8 cellular contexts compared by ENCODE assay signal in genomic region chr10:73253226-73253557, GRCh38. TPM values are rescaled to one million over a fixed set of nuclear protein-coding genes. Genes with fewer than 3 reads are reported as not detected.
A peak's percentile ranks its signal among the peaks of the same experiment; 100 is the strongest.
DNase-seq lines count a peak whose midpoint lies in the region; ATAC-seq, FAIRE-seq and TF ChIP-seq lines count a peak whose summit lies in the region.

No MANE protein-coding gene starts in this region.

- H4K5ac ChIP-seq in IMR-90 (ENCODE audit: low read depth, low read length), result no peak overlapping the region

- peak overlapping the region; percentile 91; the same call in 1 of the 2 replicates for H4K91ac ChIP-seq in IMR-90 (ENCODE audit: insufficient read depth, low read depth, low read length)

- no peaks in the 10 kb centered on the region for H4K20me1 ChIP-seq in IMR-90 (ENCODE audit: insufficient read depth, low read length)

- POLR2A ChIA-PET in IMR-90 (lab: Charles Lee; ENCODE audit: unreplicated experiment), result no interaction called here

- BruUV-seq in IMR-90 (replicated peaks; lab: Mats Ljungman, UMichigan), result no TSS peak

- ATAC-seq in IMR-90 (ENCODE audit: low read depth) (no peak), right lobe of liver (peak in 3 of 4 donors; percentile 4 to 30 (median 6)), GM18505 (IDR thresholded peaks at IDR 0.05; ENCODE audit: unreplicated experiment) (no peak), HG02678 (IDR thresholded peaks at IDR 0.05; ENCODE audit: unreplicated experiment) (no peak)

- in situ Hi-C loops in IMR-90 (cut with MboI; ENCODE audit: low sequenced_read_pairs) (loop anchor here (25.0 kb wide), 1 partner anchor 384 kb away; the partner anchor contains the start of gene MYOZ1), astrocyte of the spinal cord (cut with HindIII; ENCODE audit: low sequenced_read_pairs) (no loop called here)

- TF ChIP-seq RAD21 in IMR-90 (IDR thresholded peaks at IDR 0.05; ENCODE audit: low read length), result no peak

- H3K4ac ChIP-seq in IMR-90 (ENCODE audit: low read depth, low read length), result peak overlapping the region; percentile 99

- H3K18ac ChIP-seq in IMR-90 (ENCODE audit: low read depth, low read length), result no peak overlapping the region

- H3K27ac ChIP-seq in IMR-90 (ENCODE audit: insufficient read depth, low read length) (peak overlapping the region; percentile 88), right lobe of liver (peak overlapping the region in 2 of 3 donors; percentile 61 to 83)

- H2BK5ac ChIP-seq in IMR-90 (ENCODE audit: low read depth, low read length, poor library complexity, severe bottlenecking), result peak overlapping the region; percentile 72

- H3K36me3 ChIP-seq in IMR-90 (ENCODE audit: control insufficient read depth, insufficient read depth, low read length), result peaks cover 8% of the 10 kb centered on the region
- H3K36me3 ChIP-seq in right lobe of liver, result peaks cover 0 to 4% (median 0%) of the 10 kb centered on the region in 4 donors

- no peak overlapping the region for H2BK20ac ChIP-seq in IMR-90 (ENCODE audit: low read depth, low read length)

- H3K56ac ChIP-seq in IMR-90 (ENCODE audit: extremely low read depth, insufficient read depth, low read length), result peak overlapping the region; percentile 97

- DNase-seq in GM12864 (ENCODE audit: low read depth) (no peak), IMR-90 (no peak), astrocyte of the spinal cord (ENCODE audit: low read depth, low spot score) (no peak), right lobe of liver (no peak), urothelium cell line (ENCODE audit: low spot score) (peak; percentile 52), glomerular visceral epithelial cell (ENCODE audit: extremely low spot score) (no peak)

- WGBS in IMR-90 (ENCODE audit: extremely low coverage in 2 of 2, insufficient read length in 1 of 2), 2 experiments, result no CpG with 5 or more reads among the region's 4 CpGs
- 0% methylated on average over 4 of the region's 4 CpGs for WGBS in right lobe of liver (ENCODE audit: insufficient coverage, low coverage, low lambda C conversion rate, missing lambda C conversion rate)

- intact Hi-C loops in IMR-90 (cut with micrococcal nuclease) (loop anchor here (10.0 kb wide), 1 partner anchor 242 kb away; the partner anchor contains the start of gene PPP3CB), right lobe of liver (cut with DNase I) (no loop called here)

- dilution Hi-C loops in IMR-90 (cut with HindIII; ENCODE audit: low sequenced_read_pairs, unreplicated experiment), result no loop called here

- peaks cover 5% of the 10 kb centered on the region for H3K4me1 ChIP-seq in IMR-90 (ENCODE audit: control insufficient read depth, insufficient read depth, low read length)
- H3K4me1 ChIP-seq in right lobe of liver, result peaks cover 0 to 21% (median 8%) of the 10 kb centered on the region in 4 donors

- TF ChIP-seq CTCF in GM12864 (IDR thresholded peaks at IDR 0.05; ENCODE audit: low read depth, low read length, missing control alignments) (peak; percentile 13), IMR-90 (conservative IDR thresholded peaks at IDR 0.05; ENCODE audit: low read depth, low read length) (0 out of 2 replicates have a peak, but pooled peaks have one; percentile 1), astrocyte of the spinal cord (IDR thresholded peaks at IDR 0.05; ENCODE audit: low read depth, low read length) (no peak), right lobe of liver (IDR thresholded peaks at IDR 0.05) (no peak)

- H3K9me3 ChIP-seq in IMR-90 (ENCODE audit: control insufficient read depth, insufficient read depth, low read length), result no peaks in the 10 kb centered on the region
- H3K9me3 ChIP-seq in right lobe of liver, result no peaks in the 10 kb centered on the region

- peak overlapping the region; percentile 99; the same call in 1 of the 2 replicates for H3K14ac ChIP-seq in IMR-90 (replicated peaks; ENCODE audit: low read depth, low read length)

- H3K27me3 ChIP-seq in IMR-90 (ENCODE audit: control insufficient read depth, insufficient read depth, low read length) (no peaks in the 10 kb centered on the region), right lobe of liver (no peaks in the 10 kb centered on the region)

- H2AFZ ChIP-seq in IMR-90 (replicated peaks; ENCODE audit: low read length, poor library complexity), result peak overlapping the region; percentile 100

- H3K4me2 ChIP-seq in IMR-90 (ENCODE audit: low read depth, low read length), result peak overlapping the region; percentile 81

- H2AK5ac ChIP-seq in IMR-90 (ENCODE audit: low read depth, low read length), result peak overlapping the region; percentile 80; the same call in 1 of the 2 replicates

- no peak overlapping the region for H2BK15ac ChIP-seq in IMR-90 (ENCODE audit: low read depth, low read length)

- CTCF ChIA-PET in IMR-90 (lab: Yijun Ruan, JAX), result no interaction called here

- no peak for TF ChIP-seq POLR2A in IMR-90 (IDR thresholded peaks at IDR 0.05; ENCODE audit: low read depth, low read length)
- TF ChIP-seq POLR2A in right lobe of liver (IDR thresholded peaks at IDR 0.05), result no peak
- TF ChIP-seq POLR2A in GM18505 (IDR thresholded peaks at IDR 0.05; ENCODE audit: borderline replicate concordance, extremely low read depth, insufficient read depth, insufficient read length), result no peak

- peak overlapping the region; percentile 95 for H3K9ac ChIP-seq in IMR-90 (ENCODE audit: low read depth, low read length)

- H2BK120ac ChIP-seq in IMR-90 (ENCODE audit: low read depth, low read length), result no peak overlapping the region

- H3K9me1 ChIP-seq in IMR-90 (ENCODE audit: insufficient read depth, low read length), result 0 out of 2 replicates have a peak, but pooled peaks cover 3% of the 10 kb centered on the region

- FAIRE-seq in urothelium cell line (lab: Jason Lieb, UNC), result no peak

- peaks cover 21 to 34% of the 10 kb centered on the region in 2 experiments for H3K79me1 ChIP-seq in IMR-90 (ENCODE audit: low read depth in 1 of 2, low read length in 2 of 2)

- peak overlapping the region; percentile 88 to 95; a peak in 3 of 4 replicates for H4K8ac ChIP-seq in IMR-90 (ENCODE audit: low read depth in 2 of 2, low read length in 2 of 2)

- peak overlapping the region; percentile 85 for H2AK9ac ChIP-seq in IMR-90 (replicated peaks; ENCODE audit: low read depth, low read length, poor library complexity)

- H3K23ac ChIP-seq in IMR-90 (ENCODE audit: low read depth, low read length), result peak overlapping the region; percentile 99

- H3K4me3 ChIP-seq in GM12864 (ENCODE audit: low read depth, low read length), result peak overlapping the region; percentile 58
- peak overlapping the region; percentile 54 for H3K4me3 ChIP-seq in IMR-90 (ENCODE audit: insufficient read depth, low read depth, low read length)
- H3K4me3 ChIP-seq in astrocyte of the spinal cord (ENCODE audit: low read depth, low read length), result peak overlapping the region; percentile 80
- H3K4me3 ChIP-seq in right lobe of liver, result peak overlapping the region; percentile 87 to 94 (median 90)

TF ChIP-seq in IMR-90, 13 proteins besides CTCF, POLR2A, EP300 and RAD21:
- TF ChIP-seq, protein P1, sequence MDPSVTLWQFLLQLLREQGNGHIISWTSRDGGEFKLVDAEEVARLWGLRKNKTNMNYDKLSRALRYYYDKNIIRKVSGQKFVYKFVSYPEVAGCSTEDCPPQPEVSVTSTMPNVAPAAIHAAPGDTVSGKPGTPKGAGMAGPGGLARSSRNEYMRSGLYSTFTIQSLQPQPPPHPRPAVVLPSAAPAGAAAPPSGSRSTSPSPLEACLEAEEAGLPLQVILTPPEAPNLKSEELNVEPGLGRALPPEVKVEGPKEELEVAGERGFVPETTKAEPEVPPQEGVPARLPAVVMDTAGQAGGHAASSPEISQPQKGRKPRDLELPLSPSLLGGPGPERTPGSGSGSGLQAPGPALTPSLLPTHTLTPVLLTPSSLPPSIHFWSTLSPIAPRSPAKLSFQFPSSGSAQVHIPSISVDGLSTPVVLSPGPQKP (IDR thresholded peaks at IDR 0.05; ENCODE audit: borderline replicate concordance, low read depth, low read length), result no peak
- TF ChIP-seq MAFK (IDR thresholded peaks at IDR 0.05; ENCODE audit: low read depth, low read length) (no peak), MXI1 (IDR thresholded peaks at IDR 0.05; ENCODE audit: borderline replicate concordance, low read depth, low read length) (no peak), USF2 (IDR thresholded peaks at IDR 0.05; ENCODE audit: low read depth, low read length) (no peak), CEBPB (IDR thresholded peaks at IDR 0.05; ENCODE audit: low read depth, low read length) (no peak), MAZ (IDR thresholded peaks at IDR 0.05; ENCODE audit: borderline replicate concordance, low read depth, low read length) (no peak), NFE2L2 (IDR thresholded peaks at IDR 0.05; ENCODE audit: low read depth, low read length) (no peak), CHD1 (IDR thresholded peaks at IDR 0.05; ENCODE audit: low read depth, low read length) (no peak), FOS (IDR thresholded peaks at IDR 0.05; ENCODE audit: low read depth, low read length) (no peak), RCOR1 (IDR thresholded peaks at IDR 0.05; ENCODE audit: insufficient replicate concordance, low read length) (no peak), RFX5 (IDR thresholded peaks at IDR 0.05; ENCODE audit: low read depth, low read length) (no peak)

RNA-seq across cellular contexts. Expression of gene MRPS16, which starts 0.7 kb away (rescaled TPM):
- total RNA-seq in IMR-90 (2012; rRNA removed), result 45.3 and 66.1 TPM in 2 replicates
- 62.4 and 75.5 TPM in 2 replicates for polyA plus RNA-seq in IMR-90 (2012; rRNA removed)
- 74.7 and 99.9 TPM in 2 replicates for polyA plus RNA-seq in IMR-90 (2012; cell fraction: cytosol; rRNA removed)
- 27.3 and 62.8 TPM in 2 replicates for polyA plus RNA-seq in IMR-90 (2012; cell fraction: nucleus; rRNA removed; ENCODE audit: low replicate concordance)
- 10 to 100 TPM; 40.5 to 58.4 (median 48.6) TPM for total RNA-seq in right lobe of liver

RNA-seq across cellular contexts. Expression of gene DNAJC9, which starts 6.1 kb away (rescaled TPM):
- 28.7 and 39.4 TPM in 2 replicates for total RNA-seq in IMR-90 (2012; rRNA removed)
- polyA plus RNA-seq in IMR-90 (2012; rRNA removed), result 17.9 and 20.0 TPM in 2 replicates
- 7.6 and 13.4 TPM in 2 replicates for polyA plus RNA-seq in IMR-90 (2012; cell fraction: cytosol; rRNA removed)
- 12.9 and 28.1 TPM in 2 replicates for polyA plus RNA-seq in IMR-90 (2012; cell fraction: nucleus; rRNA removed; ENCODE audit: low replicate concordance)
- total RNA-seq in right lobe of liver, result 1 to 10 TPM; 4.6 to 8.8 (median 5.4) TPM

Comparison
In these comparisons a context has a peak if more than half of its experiments do, and no peak if none do; other contexts are left out.
1. CTCF ChIP-seq: peak in GM12864 (single experiment) and IMR-90 (single experiment); none in astrocyte of the spinal cord (single experiment) and right lobe of liver (0 of 4).
2. ATAC-seq: peak in right lobe of liver (3 of 4); none in IMR-90 (single experiment), GM18505 (single experiment) and HG02678 (single experiment).
3. Peak in every context shown above with its lines, with median percentiles within 50 percentile points of each other: H3K4me3 ChIP-seq.